Comparison of ENCODE assay signal across 7 cellular contexts in the genomic region with DNA sequence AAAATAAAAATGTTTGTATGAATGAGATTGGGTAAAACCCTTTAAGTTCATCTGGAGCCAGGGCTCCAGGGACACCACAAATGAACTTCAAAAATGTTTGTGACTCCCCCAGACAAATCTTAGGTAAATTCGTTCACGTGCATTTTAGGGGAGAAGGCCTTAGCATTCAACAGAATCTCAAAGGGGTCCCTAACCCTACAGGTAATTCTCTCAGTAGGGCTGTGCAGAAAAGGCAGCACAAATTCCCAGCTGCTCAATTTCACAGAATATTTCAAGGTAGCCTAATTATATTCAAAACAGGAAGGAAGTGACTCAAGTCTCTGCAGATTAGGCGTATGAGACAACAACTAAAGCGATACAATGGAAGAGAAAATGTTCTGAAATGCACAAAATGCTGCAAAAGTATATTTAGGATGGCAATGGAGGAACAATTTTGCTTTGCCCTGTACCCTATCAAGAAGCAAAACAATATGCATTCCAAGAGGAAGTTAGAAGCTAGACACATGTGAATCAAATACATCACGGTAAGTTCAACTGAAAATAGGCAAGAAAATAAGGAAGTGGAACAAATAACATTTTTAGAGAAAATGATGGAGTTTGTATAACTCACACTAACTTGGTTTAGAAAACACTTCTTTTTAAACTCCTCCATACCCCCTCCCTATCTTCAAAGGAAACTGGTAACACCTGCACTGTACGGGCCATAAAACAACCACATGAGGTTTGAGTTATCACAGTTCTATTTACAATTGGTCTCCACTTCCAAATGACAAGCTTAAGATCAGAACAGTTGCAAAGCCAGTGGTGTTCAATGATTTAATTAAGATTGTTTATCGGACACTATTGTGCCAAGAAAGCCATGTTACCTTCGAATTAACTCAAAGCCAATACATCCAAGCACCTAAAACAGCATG. TPM values are rescaled to one million over a fixed set of nuclear protein-coding genes. Genes with fewer than 3 reads are reported as not detected.
DNase-seq lines count a peak whose midpoint lies in the region; ATAC-seq and TF ChIP-seq lines count a peak whose summit lies in the region.

No MANE protein-coding gene starts in this region.

- H3K9me3 Mint-ChIP-seq in T-cell = no peaks in the 10 kb centered on the region
- H3K9me3 Mint-ChIP-seq in stimulated activated naive B cell treated with anti-CD40 and anti-IgM and Interleukin-4, amounts not matched to agents 10 μg/mL and 1 μg/mL and 100 μg/mL, for 72 hours = no peaks in the 10 kb centered on the region

- H3K36me3 Mint-ChIP-seq in T-cell = peaks cover 17% of the 10 kb centered on the region
- peaks cover 7 to 10% of the 10 kb centered on the region in 2 donors for H3K36me3 Mint-ChIP-seq in stimulated activated naive B cell treated with anti-CD40 and anti-IgM and Interleukin-4, amounts not matched to agents 10 μg/mL and 1 μg/mL and 100 μg/mL, for 72 hours

- H3K27me3 ChIP-seq in HUES64 (ENCODE audit: insufficient read depth, low read length) = peaks cover under 1% of the 10 kb centered on the region; the same call in 1 of the 2 replicates
- H3K27me3 ChIP-seq in prostate gland (replicated peaks; ENCODE audit: insufficient read depth) = no peaks in the 10 kb centered on the region

- POLR2A ChIA-PET in T-cell (lab: Charles Lee) = interaction anchor here (0.6 to 0.7 kb wide), 5 partner anchors 20 to 89 kb away, joined by 3 to 8 read pairs (median 5); no protein-coding TSS in a partner anchor

- H3K27ac ChIP-seq in HUES64 (ENCODE audit: low read depth, low read length) (no peak overlapping the region), prostate gland (no peak overlapping the region)

- no peak for TF ChIP-seq POLR2A in prostate gland (IDR thresholded peaks at IDR 0.05)

- H3K4me3 Mint-ChIP-seq in T-cell = peak overlapping the region; percentile 96 to 98 (median 97)
- peak overlapping the region; percentile 97 to 98 for H3K4me3 Mint-ChIP-seq in stimulated activated naive B cell treated with anti-CD40 and anti-IgM and Interleukin-4, amounts not matched to agents 10 μg/mL and 1 μg/mL and 100 μg/mL, for 72 hours

- CTCF ChIA-PET in T-cell (lab: Charles Lee) = interaction anchor here (0.6 to 1.1 kb wide), 4 partner anchors 19 to 189 kb away, joined by 3 to 8 read pairs (median 4); no protein-coding TSS in a partner anchor

- no peak for ATAC-seq in T-cell (replicated peaks in 1 of 4)
- ATAC-seq in stimulated activated naive B cell treated with anti-CD40 and anti-IgM and Interleukin-4, amounts not matched to agents 10 μg/mL and 1 μg/mL and 100 μg/mL, for 72 hours (replicated peaks) = peak; percentile 3 to 20
- ATAC-seq in HG03460 (IDR thresholded peaks at IDR 0.05; ENCODE audit: unreplicated experiment) = no peak

- TF ChIP-seq CTCF in fibroblast of villous mesenchyme (IDR thresholded peaks at IDR 0.05; ENCODE audit: insufficient read depth, low read depth, low read length) (no peak), prostate gland (IDR thresholded peaks at IDR 0.05) (no peak)

- WGBS in HUES64 = 88% methylated on average over 8 of the region's 8 CpGs
- WGBS in prostate gland = 61% methylated on average over 8 of the region's 8 CpGs

- intact Hi-C loops in prostate gland (cut with DNase I) = loop anchor here (5.0 kb wide), 3 partner anchors 42 to 92 kb away; a partner anchor contains a TSS

- peak overlapping the region; percentile 92 to 97 for H3K27ac Mint-ChIP-seq in T-cell
- H3K27ac Mint-ChIP-seq in stimulated activated naive B cell treated with anti-CD40 and anti-IgM and Interleukin-4, amounts not matched to agents 10 μg/mL and 1 μg/mL and 100 μg/mL, for 72 hours = peak overlapping the region; percentile 96

- H3K9me3 ChIP-seq in HUES64 (ENCODE audit: insufficient read depth, low read depth, low read length) = no peaks in the 10 kb centered on the region
- no peaks in the 10 kb centered on the region for H3K9me3 ChIP-seq in prostate gland

- H3K27me3 Mint-ChIP-seq in T-cell = no peaks in the 10 kb centered on the region
- no peaks in the 10 kb centered on the region for H3K27me3 Mint-ChIP-seq in stimulated activated naive B cell treated with anti-CD40 and anti-IgM and Interleukin-4, amounts not matched to agents 10 μg/mL and 1 μg/mL and 100 μg/mL, for 72 hours

- peak overlapping the region; percentile 80 for H3K4me3 ChIP-seq in HUES64 (ENCODE audit: low read length)
- peak overlapping the region; percentile 73 for H3K4me3 ChIP-seq in fibroblast of villous mesenchyme (ENCODE audit: low read depth, low read length)
- H3K4me3 ChIP-seq in prostate gland = peak overlapping the region in 1 of 2 donors; percentile 85

- H3K4me1 Mint-ChIP-seq in T-cell = peaks cover 58 to 70% (median 70%) of the 10 kb centered on the region in 3 donors
- H3K4me1 Mint-ChIP-seq in stimulated activated naive B cell treated with anti-CD40 and anti-IgM and Interleukin-4, amounts not matched to agents 10 μg/mL and 1 μg/mL and 100 μg/mL, for 72 hours = peaks cover 28 to 56% of the 10 kb centered on the region in 2 donors

- no peak overlapping the region for H3K9ac ChIP-seq in HUES64 (ENCODE audit: low read depth, low read length)

- H3K36me3 ChIP-seq in HUES64 (ENCODE audit: insufficient read depth, low read length) (peaks cover 10% of the 10 kb centered on the region), prostate gland (no peaks in the 10 kb centered on the region)

- H3K4me1 ChIP-seq in HUES64 (ENCODE audit: insufficient read depth, low read length) (peaks cover 11% of the 10 kb centered on the region; the same call in 1 of the 2 replicates), prostate gland (replicated peaks) (no peaks in the 10 kb centered on the region)

- DNase-seq in T-cell = no peak
- DNase-seq in fibroblast of villous mesenchyme (ENCODE audit: low read depth) = no peak
- DNase-seq in stimulated activated naive B cell treated with anti-CD40 and anti-IgM and Interleukin-4, amounts not matched to agents 10 μg/mL and 1 μg/mL and 100 μg/mL, for 72 hours = no peak
- DNase-seq in AG20443 (ENCODE audit: low spot score) = no peak
- no peak for DNase-seq in prostate gland (ENCODE audit: low spot score)

RNA-seq across cellular contexts. Expression of a gene that starts 1.6 kb away (rescaled TPM):
- 13.8 TPM for polyA plus RNA-seq in HUES64 (2013, experiment 1 of 2)
- 13.2 TPM for polyA plus RNA-seq in HUES64 (2013, experiment 2 of 2)
- 100 to 1,000 TPM in 4 of 5 donors, 10 to 100 TPM in 1; 96.7 to 132 (median 108) TPM for total RNA-seq in T-cell
- 42.5 and 54.4 TPM in 2 replicates for total RNA-seq in fibroblast of villous mesenchyme
- total RNA-seq in prostate gland = 10 to 100 TPM; 20.9 to 43.3 TPM

RNA-seq across cellular contexts. Expression of a gene that starts 4.7 kb away (rescaled TPM):
- polyA plus RNA-seq in HUES64 (2013, experiment 1 of 2) = 11.9 TPM
- polyA plus RNA-seq in HUES64 (2013, experiment 2 of 2) = 13.9 TPM
- 10 to 100 TPM; 63.8 to 87.0 (median 76.8) TPM for total RNA-seq in T-cell
- 144 and 195 TPM in 2 replicates for total RNA-seq in fibroblast of villous mesenchyme
- 10 to 100 TPM; 76.1 to 87.4 TPM for total RNA-seq in prostate gland

RNA-seq across cellular contexts. Expression of a gene that starts 53.8 kb away (rescaled TPM):
- polyA plus RNA-seq in HUES64 (2013, experiment 1 of 2) = 7.1 TPM
- 12.6 TPM for polyA plus RNA-seq in HUES64 (2013, experiment 2 of 2)
- total RNA-seq in T-cell (10 to 100 TPM; 13.6 to 31.0 (median 28.5) TPM), fibroblast of villous mesenchyme (6.8 and 9.5 TPM in 2 replicates), prostate gland (10 to 100 TPM; 20.4 to 26.1 TPM)

Comparison
In these comparisons a context has a peak if more than half of its experiments do, and no peak if none do; other contexts are left out.
1. ATAC-seq: peak in stimulated activated naive B cell treated with anti-CD40 and anti-IgM and Interleukin-4, amounts not matched to agents 10 μg/mL and 1 μg/mL and 100 μg/mL, for 72 hours (2 of 2); none in T-cell (0 of 4) and HG03460 (single experiment).